23 cellular contexts compared by ENCODE assay signal in the genomic region with DNA sequence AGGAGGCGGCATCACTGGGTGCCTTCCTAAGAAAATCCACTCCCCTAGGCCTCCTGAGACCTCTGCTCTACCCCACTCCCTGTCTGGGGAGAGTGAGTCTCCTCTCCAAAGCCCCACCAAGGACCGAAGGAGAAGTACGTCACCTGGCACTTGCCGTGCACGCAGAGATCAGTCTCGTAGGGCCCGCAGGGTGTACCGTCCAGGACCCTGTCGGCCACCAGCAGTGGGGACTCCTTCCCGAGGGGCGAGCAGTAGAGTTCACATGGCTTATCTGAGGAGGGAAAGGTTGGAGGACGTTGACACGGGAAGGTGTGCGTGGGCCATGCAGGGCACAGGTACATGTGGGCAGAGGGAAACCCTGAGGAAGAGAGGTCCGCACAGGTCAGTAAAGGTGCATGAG.
"Had no signal": no experiment of that assay in that cellular context is flagged by ENCODE, and none has a peak within 500 bp of the region (broad histone marks: within the 10 kb centered on the region; RNA-seq: fewer than 3 reads in every experiment).

No MANE protein-coding gene starts in this region.

- H3K4me1 ChIP-seq: parathyroid adenoma had no signal

- H3K9me3 ChIP-seq: gastrocnemius medialis, heart left ventricle, testis, upper lobe of left lung had no signal

- DNase-seq: activated B cell treated with CpG ODN at 0.5 μM for 24 hours; activated CD4-positive, alpha-beta T cell treated with anti-CD3 and anti-CD28 coated beads, Interleukin-2, amount 10 ng/mL, durations not matched to agents 24 days and 14 days; activated CD8-positive, alpha-beta memory T cell treated with anti-CD3 and anti-CD28 coated beads, Interleukin-2, amount 50 U/mL, for 4 hours; activated CD8-positive, alpha-beta T cell treated with anti-CD3 and anti-CD28 coated beads, Interleukin-2, amount 10 ng/mL, durations not matched to agents 7 days and 5 days; activated naive CD4-positive, alpha-beta T cell treated with anti-CD3 and anti-CD28 coated beads, Interleukin-2, amount 10 ng/mL, durations not matched to agents 7 days and 5 days; endodermal cell; erythroblast; gastrocnemius medialis; immature natural killer cell; naive B cell; retina; stimulated activated CD4-positive, alpha-beta T cell treated with anti-CD3 and anti-CD28 coated beads, Interleukin-4, amount 100 ng/mL, for 24 hours; T-helper 17 cell; testis; upper lobe of left lung had no signal

- H3K27me3 ChIP-seq: cardiac muscle cell, dorsolateral prefrontal cortex, gastrocnemius medialis, heart left ventricle, testis, upper lobe of left lung had no signal

- H3K4me1 Mint-ChIP-seq: activated B cell treated with CpG ODN at 0.5 μM for 24 hours, endodermal cell had no signal

- H2AFZ ChIP-seq: parathyroid adenoma had no signal

- H3K9ac ChIP-seq: parathyroid adenoma had no signal

- H3K4me3 ChIP-seq: cardiac muscle cell, dorsolateral prefrontal cortex, gastrocnemius medialis, heart left ventricle, lung, skin epidermis, testis, upper lobe of left lung had no signal

- H3K36me3 ChIP-seq: cardiac muscle cell, heart left ventricle, upper lobe of left lung had no signal

- H3K79me2 ChIP-seq: parathyroid adenoma had no signal

- H3K27ac Mint-ChIP-seq: activated B cell treated with CpG ODN at 0.5 μM for 24 hours; activated CD4-positive, alpha-beta T cell treated with anti-CD3 and anti-CD28 coated beads, Interleukin-2, amount 10 ng/mL, durations not matched to agents 24 days and 14 days; activated CD8-positive, alpha-beta T cell treated with anti-CD3 and anti-CD28 coated beads, Interleukin-2, amount 10 ng/mL, durations not matched to agents 7 days and 5 days; activated naive CD4-positive, alpha-beta T cell treated with anti-CD3 and anti-CD28 coated beads, Interleukin-2, amount 10 ng/mL, durations not matched to agents 7 days and 5 days; endodermal cell; immature natural killer cell; stimulated activated naive CD8-positive, alpha-beta T cell treated with anti-CD3 and anti-CD28 coated beads, Interleukin-15, Interleukin-2, amounts not matched to agents 100 ng/mL and 50 ng/mL, for 24 hours; T-helper 17 cell had no signal

- ATAC-seq: activated CD8-positive, alpha-beta T cell treated with anti-CD3 and anti-CD28 coated beads, Interleukin-2, amount 10 ng/mL, durations not matched to agents 7 days and 5 days; gastrocnemius medialis; heart left ventricle; SK-N-SH treated with all-trans-retinoic acid at 6 μM for 48 hours; T-helper 17 cell had no signal

- H3K9me3 Mint-ChIP-seq: activated B cell treated with CpG ODN at 0.5 μM for 24 hours; activated CD4-positive, alpha-beta T cell treated with anti-CD3 and anti-CD28 coated beads, Interleukin-2, amount 10 ng/mL, durations not matched to agents 24 days and 14 days; activated naive CD4-positive, alpha-beta T cell treated with anti-CD3 and anti-CD28 coated beads, Interleukin-2, amount 10 ng/mL, durations not matched to agents 7 days and 5 days; endodermal cell; immature natural killer cell; stimulated activated naive CD8-positive, alpha-beta T cell treated with anti-CD3 and anti-CD28 coated beads, Interleukin-15, Interleukin-2, amounts not matched to agents 100 ng/mL and 50 ng/mL, for 24 hours had no signal

- H3K27me3 Mint-ChIP-seq: activated CD4-positive, alpha-beta T cell treated with anti-CD3 and anti-CD28 coated beads, Interleukin-2, amount 10 ng/mL, durations not matched to agents 24 days and 14 days; activated naive CD4-positive, alpha-beta T cell treated with anti-CD3 and anti-CD28 coated beads, Interleukin-2, amount 10 ng/mL, durations not matched to agents 7 days and 5 days; stimulated activated naive CD8-positive, alpha-beta T cell treated with anti-CD3 and anti-CD28 coated beads, Interleukin-15, Interleukin-2, amounts not matched to agents 100 ng/mL and 50 ng/mL, for 24 hours; T-helper 17 cell had no signal

- H3K36me3 Mint-ChIP-seq: activated naive CD4-positive, alpha-beta T cell treated with anti-CD3 and anti-CD28 coated beads, Interleukin-2, amount 10 ng/mL, durations not matched to agents 7 days and 5 days; immature natural killer cell; naive B cell had no signal

- H3K4me3 Mint-ChIP-seq: activated B cell treated with CpG ODN at 0.5 μM for 24 hours; activated CD4-positive, alpha-beta T cell treated with anti-CD3 and anti-CD28 coated beads, Interleukin-2, amount 10 ng/mL, durations not matched to agents 24 days and 14 days; activated CD8-positive, alpha-beta T cell treated with anti-CD3 and anti-CD28 coated beads, Interleukin-2, amount 10 ng/mL, durations not matched to agents 7 days and 5 days; activated naive CD4-positive, alpha-beta T cell treated with anti-CD3 and anti-CD28 coated beads, Interleukin-2, amount 10 ng/mL, durations not matched to agents 7 days and 5 days; endodermal cell; immature natural killer cell; stimulated activated naive CD8-positive, alpha-beta T cell treated with anti-CD3 and anti-CD28 coated beads, Interleukin-15, Interleukin-2, amounts not matched to agents 100 ng/mL and 50 ng/mL, for 24 hours; T-helper 17 cell had no signal

- H3K27ac ChIP-seq: cardiac muscle cell, dorsolateral prefrontal cortex, gastrocnemius medialis, heart left ventricle, parathyroid adenoma, skin epidermis, testis, upper lobe of left lung had no signal
